1 cellular context compared by ENCODE assay signal in the genomic region with DNA sequence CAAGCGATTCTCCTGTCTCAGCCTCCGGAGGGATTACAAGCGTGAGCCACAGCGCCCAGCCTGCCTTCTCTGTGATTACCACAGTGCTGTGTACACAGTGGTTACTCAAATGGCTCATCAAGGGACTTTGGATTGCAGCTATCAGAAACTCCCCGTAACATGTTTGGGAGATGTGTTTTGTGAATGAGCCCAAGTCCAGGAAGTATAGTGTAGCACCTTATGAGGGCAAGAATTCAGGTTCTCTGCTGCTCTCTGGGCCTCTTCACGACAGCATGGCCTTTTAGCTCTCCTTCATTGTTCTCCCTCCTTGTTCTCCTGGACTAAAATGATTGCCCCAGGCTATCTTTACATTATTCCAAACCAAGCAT.
TF ChIP-seq lines count a peak whose summit lies in the region.

No MANE protein-coding gene starts in this region.

TF ChIP-seq in HepG2, 621 proteins besides CTCF, POLR2A, EP300 and RAD21 (continued from another document and continues in another):
- TF ChIP-seq SP2 (CRISPR knock-in tag; IDR thresholded peaks at IDR 0.05) (no peak), SSRP1 (CRISPR knock-in tag; IDR thresholded peaks at IDR 0.05) (peak; percentile 58; the same call in 1 of the 2 replicates), CCAR2 (optimal IDR thresholded peaks at IDR 0.05; ENCODE audit: low read depth, low read length) (peak; percentile 74), ZC3H13 (CRISPR knock-in tag; IDR thresholded peaks at IDR 0.05) (peak; percentile 54; the same call in 1 of the 2 replicates), ZNF160 (CRISPR knock-in tag; IDR thresholded peaks at IDR 0.05) (no peak), ZNF572 (CRISPR knock-in tag; IDR thresholded peaks at IDR 0.05) (no peak), ZNF878 (CRISPR knock-in tag; IDR thresholded peaks at IDR 0.05) (no peak), HOXA5 (CRISPR knock-in tag; IDR thresholded peaks at IDR 0.05) (peak; percentile 73; the same call in 1 of the 2 replicates), TBX3 (IDR thresholded peaks at IDR 0.05; ENCODE audit: borderline replicate concordance) (peak; percentile 29; the same call in 1 of the 2 replicates), HDAC1 (CRISPR knock-in tag; IDR thresholded peaks at IDR 0.05) (peak; percentile 54; the same call in 1 of the 2 replicates), KLF13 (CRISPR knock-in tag; IDR thresholded peaks at IDR 0.05) (no peak), NCOA5 (CRISPR knock-in tag; IDR thresholded peaks at IDR 0.05) (no peak), NCOA1 (CRISPR knock-in tag; IDR thresholded peaks at IDR 0.05) (no peak), NKX3-1 (CRISPR knock-in tag; IDR thresholded peaks at IDR 0.05) (peak; percentile 27; the same call in 1 of the 2 replicates), SP4 (CRISPR knock-in tag; IDR thresholded peaks at IDR 0.05) (no peak), ZNF749 (CRISPR knock-in tag; IDR thresholded peaks at IDR 0.05; ENCODE audit: borderline replicate concordance) (no peak), XBP1 (CRISPR knock-in tag; IDR thresholded peaks at IDR 0.05) (no peak), CREM (IDR thresholded peaks at IDR 0.05) (peak; percentile 35; the same call in 1 of the 2 replicates), CREM (CRISPR knock-in tag; IDR thresholded peaks at IDR 0.05) (no peak), SMC3 (IDR thresholded peaks at IDR 0.05; ENCODE audit: low read length) (peak; percentile 34; the same call in 1 of the 2 replicates), YY1 (IDR thresholded peaks at IDR 0.05; ENCODE audit: insufficient read depth, insufficient replicate concordance, low read depth, low read length) (no peak)
- TF ChIP-seq, protein P1, sequence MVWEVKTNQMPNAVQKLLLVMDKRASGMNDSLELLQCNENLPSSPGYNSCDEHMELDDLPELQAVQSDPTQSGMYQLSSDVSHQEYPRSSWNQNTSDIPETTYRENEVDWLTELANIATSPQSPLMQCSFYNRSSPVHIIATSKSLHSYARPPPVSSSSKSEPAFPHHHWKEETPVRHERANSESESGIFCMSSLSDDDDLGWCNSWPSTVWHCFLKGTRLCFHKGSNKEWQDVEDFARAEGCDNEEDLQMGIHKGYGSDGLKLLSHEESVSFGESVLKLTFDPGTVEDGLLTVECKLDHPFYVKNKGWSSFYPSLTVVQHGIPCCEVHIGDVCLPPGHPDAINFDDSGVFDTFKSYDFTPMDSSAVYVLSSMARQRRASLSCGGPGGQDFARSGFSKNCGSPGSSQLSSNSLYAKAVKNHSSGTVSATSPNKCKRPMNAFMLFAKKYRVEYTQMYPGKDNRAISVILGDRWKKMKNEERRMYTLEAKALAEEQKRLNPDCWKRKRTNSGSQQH (CRISPR knock-in tag; IDR thresholded peaks at IDR 0.05; ENCODE audit: low read depth) = 0 out of 2 replicates have a peak, but pooled peaks have one; percentile 41
- TF ChIP-seq, protein P2, sequence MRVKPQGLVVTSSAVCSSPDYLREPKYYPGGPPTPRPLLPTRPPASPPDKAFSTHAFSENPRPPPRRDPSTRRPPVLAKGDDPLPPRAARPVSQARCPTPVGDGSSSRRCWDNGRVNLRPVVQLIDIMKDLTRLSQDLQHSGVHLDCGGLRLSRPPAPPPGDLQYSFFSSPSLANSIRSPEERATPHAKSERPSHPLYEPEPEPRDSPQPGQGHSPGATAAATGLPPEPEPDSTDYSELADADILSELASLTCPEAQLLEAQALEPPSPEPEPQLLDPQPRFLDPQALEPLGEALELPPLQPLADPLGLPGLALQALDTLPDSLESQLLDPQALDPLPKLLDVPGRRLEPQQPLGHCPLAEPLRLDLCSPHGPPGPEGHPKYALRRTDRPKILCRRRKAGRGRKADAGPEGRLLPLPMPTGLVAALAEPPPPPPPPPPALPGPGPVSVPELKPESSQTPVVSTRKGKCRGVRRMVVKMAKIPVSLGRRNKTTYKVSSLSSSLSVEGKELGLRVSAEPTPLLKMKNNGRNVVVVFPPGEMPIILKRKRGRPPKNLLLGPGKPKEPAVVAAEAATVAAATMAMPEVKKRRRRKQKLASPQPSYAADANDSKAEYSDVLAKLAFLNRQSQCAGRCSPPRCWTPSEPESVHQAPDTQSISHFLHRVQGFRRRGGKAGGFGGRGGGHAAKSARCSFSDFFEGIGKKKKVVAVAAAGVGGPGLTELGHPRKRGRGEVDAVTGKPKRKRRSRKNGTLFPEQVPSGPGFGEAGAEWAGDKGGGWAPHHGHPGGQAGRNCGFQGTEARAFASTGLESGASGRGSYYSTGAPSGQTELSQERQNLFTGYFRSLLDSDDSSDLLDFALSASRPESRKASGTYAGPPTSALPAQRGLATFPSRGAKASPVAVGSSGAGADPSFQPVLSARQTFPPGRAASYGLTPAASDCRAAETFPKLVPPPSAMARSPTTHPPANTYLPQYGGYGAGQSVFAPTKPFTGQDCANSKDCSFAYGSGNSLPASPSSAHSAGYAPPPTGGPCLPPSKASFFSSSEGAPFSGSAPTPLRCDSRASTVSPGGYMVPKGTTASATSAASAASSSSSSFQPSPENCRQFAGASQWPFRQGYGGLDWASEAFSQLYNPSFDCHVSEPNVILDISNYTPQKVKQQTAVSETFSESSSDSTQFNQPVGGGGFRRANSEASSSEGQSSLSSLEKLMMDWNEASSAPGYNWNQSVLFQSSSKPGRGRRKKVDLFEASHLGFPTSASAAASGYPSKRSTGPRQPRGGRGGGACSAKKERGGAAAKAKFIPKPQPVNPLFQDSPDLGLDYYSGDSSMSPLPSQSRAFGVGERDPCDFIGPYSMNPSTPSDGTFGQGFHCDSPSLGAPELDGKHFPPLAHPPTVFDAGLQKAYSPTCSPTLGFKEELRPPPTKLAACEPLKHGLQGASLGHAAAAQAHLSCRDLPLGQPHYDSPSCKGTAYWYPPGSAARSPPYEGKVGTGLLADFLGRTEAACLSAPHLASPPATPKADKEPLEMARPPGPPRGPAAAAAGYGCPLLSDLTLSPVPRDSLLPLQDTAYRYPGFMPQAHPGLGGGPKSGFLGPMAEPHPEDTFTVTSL (CRISPR knock-in tag; IDR thresholded peaks at IDR 0.05; ENCODE audit: borderline replicate concordance) = peak; percentile 25; the same call in 1 of the 2 replicates
- TF ChIP-seq, protein P3, sequence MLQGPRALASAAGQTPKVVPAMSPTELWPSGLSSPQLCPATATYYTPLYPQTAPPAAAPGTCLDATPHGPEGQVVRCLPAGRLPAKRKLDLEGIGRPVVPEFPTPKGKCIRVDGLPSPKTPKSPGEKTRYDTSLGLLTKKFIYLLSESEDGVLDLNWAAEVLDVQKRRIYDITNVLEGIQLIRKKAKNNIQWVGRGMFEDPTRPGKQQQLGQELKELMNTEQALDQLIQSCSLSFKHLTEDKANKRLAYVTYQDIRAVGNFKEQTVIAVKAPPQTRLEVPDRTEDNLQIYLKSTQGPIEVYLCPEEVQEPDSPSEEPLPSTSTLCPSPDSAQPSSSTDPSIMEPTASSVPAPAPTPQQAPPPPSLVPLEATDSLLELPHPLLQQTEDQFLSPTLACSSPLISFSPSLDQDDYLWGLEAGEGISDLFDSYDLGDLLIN (CRISPR knock-in tag; IDR thresholded peaks at IDR 0.05; ENCODE audit: borderline replicate concordance) = no peak
- TF ChIP-seq, protein P4, sequence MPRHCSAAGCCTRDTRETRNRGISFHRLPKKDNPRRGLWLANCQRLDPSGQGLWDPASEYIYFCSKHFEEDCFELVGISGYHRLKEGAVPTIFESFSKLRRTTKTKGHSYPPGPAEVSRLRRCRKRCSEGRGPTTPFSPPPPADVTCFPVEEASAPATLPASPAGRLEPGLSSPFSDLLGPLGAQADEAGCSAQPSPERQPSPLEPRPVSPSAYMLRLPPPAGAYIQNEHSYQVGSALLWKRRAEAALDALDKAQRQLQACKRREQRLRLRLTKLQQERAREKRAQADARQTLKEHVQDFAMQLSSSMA (CRISPR knock-in tag; IDR thresholded peaks at IDR 0.05) = no peak
- TF ChIP-seq, protein P5, sequence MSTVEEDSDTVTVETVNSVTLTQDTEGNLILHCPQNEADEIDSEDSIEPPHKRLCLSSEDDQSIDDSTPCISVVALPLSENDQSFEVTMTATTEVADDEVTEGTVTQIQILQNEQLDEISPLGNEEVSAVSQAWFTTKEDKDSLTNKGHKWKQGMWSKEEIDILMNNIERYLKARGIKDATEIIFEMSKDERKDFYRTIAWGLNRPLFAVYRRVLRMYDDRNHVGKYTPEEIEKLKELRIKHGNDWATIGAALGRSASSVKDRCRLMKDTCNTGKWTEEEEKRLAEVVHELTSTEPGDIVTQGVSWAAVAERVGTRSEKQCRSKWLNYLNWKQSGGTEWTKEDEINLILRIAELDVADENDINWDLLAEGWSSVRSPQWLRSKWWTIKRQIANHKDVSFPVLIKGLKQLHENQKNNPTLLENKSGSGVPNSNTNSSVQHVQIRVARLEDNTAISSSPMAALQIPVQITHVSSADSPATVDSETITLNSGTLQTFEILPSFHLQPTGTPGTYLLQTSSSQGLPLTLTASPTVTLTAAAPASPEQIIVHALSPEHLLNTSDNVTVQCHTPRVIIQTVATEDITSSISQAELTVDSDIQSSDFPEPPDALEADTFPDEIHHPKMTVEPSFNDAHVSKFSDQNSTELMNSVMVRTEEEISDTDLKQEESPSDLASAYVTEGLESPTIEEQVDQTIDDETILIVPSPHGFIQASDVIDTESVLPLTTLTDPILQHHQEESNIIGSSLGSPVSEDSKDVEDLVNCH (CRISPR knock-in tag; IDR thresholded peaks at IDR 0.05) = no peak
- TF ChIP-seq, protein P6, sequence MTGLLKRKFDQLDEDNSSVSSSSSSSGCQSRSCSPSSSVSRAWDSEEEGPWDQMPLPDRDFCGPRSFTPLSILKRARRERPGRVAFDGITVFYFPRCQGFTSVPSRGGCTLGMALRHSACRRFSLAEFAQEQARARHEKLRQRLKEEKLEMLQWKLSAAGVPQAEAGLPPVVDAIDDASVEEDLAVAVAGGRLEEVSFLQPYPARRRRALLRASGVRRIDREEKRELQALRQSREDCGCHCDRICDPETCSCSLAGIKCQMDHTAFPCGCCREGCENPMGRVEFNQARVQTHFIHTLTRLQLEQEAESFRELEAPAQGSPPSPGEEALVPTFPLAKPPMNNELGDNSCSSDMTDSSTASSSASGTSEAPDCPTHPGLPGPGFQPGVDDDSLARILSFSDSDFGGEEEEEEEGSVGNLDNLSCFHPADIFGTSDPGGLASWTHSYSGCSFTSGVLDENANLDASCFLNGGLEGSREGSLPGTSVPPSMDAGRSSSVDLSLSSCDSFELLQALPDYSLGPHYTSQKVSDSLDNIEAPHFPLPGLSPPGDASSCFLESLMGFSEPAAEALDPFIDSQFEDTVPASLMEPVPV (CRISPR knock-in tag; IDR thresholded peaks at IDR 0.05) = no peak
- TF ChIP-seq, protein P7, sequence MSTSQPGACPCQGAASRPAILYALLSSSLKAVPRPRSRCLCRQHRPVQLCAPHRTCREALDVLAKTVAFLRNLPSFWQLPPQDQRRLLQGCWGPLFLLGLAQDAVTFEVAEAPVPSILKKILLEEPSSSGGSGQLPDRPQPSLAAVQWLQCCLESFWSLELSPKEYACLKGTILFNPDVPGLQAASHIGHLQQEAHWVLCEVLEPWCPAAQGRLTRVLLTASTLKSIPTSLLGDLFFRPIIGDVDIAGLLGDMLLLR (CRISPR knock-in tag; IDR thresholded peaks at IDR 0.05) = no peak
- TF ChIP-seq, protein P8, sequence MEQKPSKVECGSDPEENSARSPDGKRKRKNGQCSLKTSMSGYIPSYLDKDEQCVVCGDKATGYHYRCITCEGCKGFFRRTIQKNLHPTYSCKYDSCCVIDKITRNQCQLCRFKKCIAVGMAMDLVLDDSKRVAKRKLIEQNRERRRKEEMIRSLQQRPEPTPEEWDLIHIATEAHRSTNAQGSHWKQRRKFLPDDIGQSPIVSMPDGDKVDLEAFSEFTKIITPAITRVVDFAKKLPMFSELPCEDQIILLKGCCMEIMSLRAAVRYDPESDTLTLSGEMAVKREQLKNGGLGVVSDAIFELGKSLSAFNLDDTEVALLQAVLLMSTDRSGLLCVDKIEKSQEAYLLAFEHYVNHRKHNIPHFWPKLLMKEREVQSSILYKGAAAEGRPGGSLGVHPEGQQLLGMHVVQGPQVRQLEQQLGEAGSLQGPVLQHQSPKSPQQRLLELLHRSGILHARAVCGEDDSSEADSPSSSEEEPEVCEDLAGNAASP (CRISPR knock-in tag; IDR thresholded peaks at IDR 0.05; ENCODE audit: borderline replicate concordance) = no peak
- TF ChIP-seq, protein P9, sequence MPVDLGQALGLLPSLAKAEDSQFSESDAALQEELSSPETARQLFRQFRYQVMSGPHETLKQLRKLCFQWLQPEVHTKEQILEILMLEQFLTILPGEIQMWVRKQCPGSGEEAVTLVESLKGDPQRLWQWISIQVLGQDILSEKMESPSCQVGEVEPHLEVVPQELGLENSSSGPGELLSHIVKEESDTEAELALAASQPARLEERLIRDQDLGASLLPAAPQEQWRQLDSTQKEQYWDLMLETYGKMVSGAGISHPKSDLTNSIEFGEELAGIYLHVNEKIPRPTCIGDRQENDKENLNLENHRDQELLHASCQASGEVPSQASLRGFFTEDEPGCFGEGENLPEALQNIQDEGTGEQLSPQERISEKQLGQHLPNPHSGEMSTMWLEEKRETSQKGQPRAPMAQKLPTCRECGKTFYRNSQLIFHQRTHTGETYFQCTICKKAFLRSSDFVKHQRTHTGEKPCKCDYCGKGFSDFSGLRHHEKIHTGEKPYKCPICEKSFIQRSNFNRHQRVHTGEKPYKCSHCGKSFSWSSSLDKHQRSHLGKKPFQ (CRISPR knock-in tag; IDR thresholded peaks at IDR 0.05; ENCODE audit: insufficient replicate concordance) = no peak
- TF ChIP-seq, protein P10, sequence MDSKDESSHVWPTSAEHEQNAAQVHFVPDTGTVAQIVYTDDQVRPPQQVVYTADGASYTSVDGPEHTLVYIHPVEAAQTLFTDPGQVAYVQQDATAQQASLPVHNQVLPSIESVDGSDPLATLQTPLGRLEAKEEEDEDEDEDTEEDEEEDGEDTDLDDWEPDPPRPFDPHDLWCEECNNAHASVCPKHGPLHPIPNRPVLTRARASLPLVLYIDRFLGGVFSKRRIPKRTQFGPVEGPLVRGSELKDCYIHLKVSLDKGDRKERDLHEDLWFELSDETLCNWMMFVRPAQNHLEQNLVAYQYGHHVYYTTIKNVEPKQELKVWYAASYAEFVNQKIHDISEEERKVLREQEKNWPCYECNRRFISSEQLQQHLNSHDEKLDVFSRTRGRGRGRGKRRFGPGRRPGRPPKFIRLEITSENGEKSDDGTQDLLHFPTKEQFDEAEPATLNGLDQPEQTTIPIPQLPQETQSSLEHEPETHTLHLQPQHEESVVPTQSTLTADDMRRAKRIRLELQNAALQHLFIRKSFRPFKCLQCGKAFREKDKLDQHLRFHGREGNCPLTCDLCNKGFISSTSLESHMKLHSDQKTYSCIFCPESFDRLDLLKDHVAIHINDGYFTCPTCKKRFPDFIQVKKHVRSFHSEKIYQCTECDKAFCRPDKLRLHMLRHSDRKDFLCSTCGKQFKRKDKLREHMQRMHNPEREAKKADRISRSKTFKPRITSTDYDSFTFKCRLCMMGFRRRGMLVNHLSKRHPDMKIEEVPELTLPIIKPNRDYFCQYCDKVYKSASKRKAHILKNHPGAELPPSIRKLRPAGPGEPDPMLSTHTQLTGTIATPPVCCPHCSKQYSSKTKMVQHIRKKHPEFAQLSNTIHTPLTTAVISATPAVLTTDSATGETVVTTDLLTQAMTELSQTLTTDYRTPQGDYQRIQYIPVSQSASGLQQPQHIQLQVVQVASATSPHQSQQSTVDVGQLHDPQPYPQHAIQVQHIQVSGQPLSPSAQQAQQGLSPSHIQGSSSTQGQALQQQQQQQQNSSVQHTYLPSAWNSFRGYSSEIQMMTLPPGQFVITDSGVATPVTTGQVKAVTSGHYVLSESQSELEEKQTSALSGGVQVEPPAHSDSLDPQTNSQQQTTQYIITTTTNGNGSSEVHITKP (CRISPR knock-in tag; IDR thresholded peaks at IDR 0.05; ENCODE audit: low read depth) = 0 out of 2 replicates have a peak, but pooled peaks have one; percentile 37
- TF ChIP-seq, protein P11, sequence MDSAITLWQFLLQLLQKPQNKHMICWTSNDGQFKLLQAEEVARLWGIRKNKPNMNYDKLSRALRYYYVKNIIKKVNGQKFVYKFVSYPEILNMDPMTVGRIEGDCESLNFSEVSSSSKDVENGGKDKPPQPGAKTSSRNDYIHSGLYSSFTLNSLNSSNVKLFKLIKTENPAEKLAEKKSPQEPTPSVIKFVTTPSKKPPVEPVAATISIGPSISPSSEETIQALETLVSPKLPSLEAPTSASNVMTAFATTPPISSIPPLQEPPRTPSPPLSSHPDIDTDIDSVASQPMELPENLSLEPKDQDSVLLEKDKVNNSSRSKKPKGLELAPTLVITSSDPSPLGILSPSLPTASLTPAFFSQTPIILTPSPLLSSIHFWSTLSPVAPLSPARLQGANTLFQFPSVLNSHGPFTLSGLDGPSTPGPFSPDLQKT (CRISPR knock-in tag; IDR thresholded peaks at IDR 0.05; ENCODE audit: borderline replicate concordance) = no peak
